11 cellular contexts compared by ENCODE assay signal in the genomic region with DNA sequence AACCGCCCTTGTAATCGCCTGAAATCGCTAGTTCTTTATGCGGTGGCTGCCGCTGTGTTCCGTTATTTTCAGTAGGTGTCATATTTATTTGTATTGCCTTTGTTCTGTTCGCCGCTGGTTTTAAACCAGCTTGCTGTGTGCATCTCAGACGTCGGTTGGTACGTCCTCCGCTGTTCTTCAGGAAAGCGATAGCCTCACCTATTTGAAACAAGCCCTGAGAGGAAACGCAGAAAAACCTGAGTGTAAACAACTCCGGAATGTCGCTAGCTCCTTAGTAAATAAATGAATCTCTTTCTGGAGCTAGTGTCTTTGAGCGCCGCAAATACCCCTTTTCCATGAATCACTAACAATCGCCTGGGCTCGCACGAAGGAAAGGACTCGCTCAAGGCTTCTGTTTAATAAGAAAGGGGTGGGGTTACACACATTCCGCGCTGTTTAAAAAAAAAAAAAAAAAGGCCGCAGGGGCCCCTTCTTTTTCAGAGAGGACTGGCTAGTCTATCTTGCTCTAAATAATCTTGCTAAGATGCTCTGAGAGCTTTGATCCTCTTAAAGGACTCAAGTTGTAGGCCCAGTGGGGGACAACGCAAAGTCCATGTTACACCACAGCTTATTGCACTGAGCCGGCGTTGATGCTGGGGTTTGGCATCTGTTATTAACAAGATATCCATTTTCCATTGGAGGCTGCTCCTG. TPM values are rescaled to one million over a fixed set of nuclear protein-coding genes. Genes with fewer than 3 reads are reported as not detected.
A peak's percentile ranks its signal among the peaks of the same experiment; 100 is the strongest.
DNase-seq lines count a peak whose midpoint lies in the region; TF ChIP-seq lines count a peak whose summit lies in the region.
"Had no signal": no experiment of that assay in that cellular context is flagged by ENCODE, and none has a peak within 500 bp of the region (broad histone marks: within the 10 kb centered on the region; RNA-seq: fewer than 3 reads in every experiment).

No MANE protein-coding gene starts in this region.

- H3K36me3 ChIP-seq in Peyer's patch, result no peaks in the 10 kb centered on the region
- peaks cover 6% of the 10 kb centered on the region for H3K36me3 ChIP-seq in endocrine pancreas (ENCODE audit: control insufficient read depth, insufficient read depth, low read length)
- H3K36me3 ChIP-seq in colonic mucosa, result no peaks in the 10 kb centered on the region
- H3K36me3 ChIP-seq: gastroesophageal sphincter had no signal

- TF ChIP-seq CTCF in Peyer's patch (IDR thresholded peaks at IDR 0.05), result no peak
- no peak for TF ChIP-seq CTCF in dorsolateral prefrontal cortex (IDR thresholded peaks at IDR 0.05 in 54 of 56, conservative IDR thresholded peaks at IDR 0.05 in 2 of 56; ENCODE audit: low read depth in 1 of 56, partially characterized antibody in 56 of 56)
- no peak for TF ChIP-seq CTCF in colonic mucosa (IDR thresholded peaks at IDR 0.05)

- DNase-seq in Peyer's patch (peak in 1 of 3 donors; percentile 25), retina (peak; percentile 72), COLO668 (lab: John Stamatoyannopoulos, UW; ENCODE audit: unreplicated experiment) (no peak), dedifferentiated amniotic fluid mesenchymal stem cell (ENCODE audit: extremely low spot score) (no peak), dorsolateral prefrontal cortex (no peak), colonic mucosa (no peak)
- DNase-seq: NCI-H226 had no signal

- intact Hi-C loops in dorsolateral prefrontal cortex (cut with DNase I), result no loop called here
- intact Hi-C loops in colonic mucosa (cut with DNase I), result no loop called here

- H3K27me3 ChIP-seq in Peyer's patch (peaks cover 0 to 23% of the 10 kb centered on the region in 2 donors), endocrine pancreas (ENCODE audit: control insufficient read depth, insufficient read depth, low read length) (peaks cover 11% of the 10 kb centered on the region), dorsolateral prefrontal cortex (peaks cover 41 to 100% (median 96%) of the 10 kb centered on the region in 45 donors), colonic mucosa (peaks cover 29% of the 10 kb centered on the region)

- H3K27ac ChIP-seq in Peyer's patch (peak overlapping the region in 3 of 4 donors; percentile 13 to 97 (median 51)), dorsolateral prefrontal cortex (no peak overlapping the region), colonic mucosa (no peak overlapping the region)

- H3K9ac ChIP-seq in endocrine pancreas (ENCODE audit: control insufficient read depth, insufficient read depth, low read length) (no peak overlapping the region), colonic mucosa (ENCODE audit: low read depth in 2 of 2, low read length in 2 of 2) (no peak overlapping the region)

- H3K4me3 ChIP-seq in GM08714 (ENCODE audit: low read length) (peak overlapping the region; percentile 32; the same call in 1 of the 2 replicates), Peyer's patch (peak overlapping the region; percentile 1 to 63 (median 24)), endocrine pancreas (ENCODE audit: control insufficient read depth, insufficient read depth, low read length) (peak overlapping the region; percentile 3), dorsolateral prefrontal cortex (peak overlapping the region in 2 of 59 donors; percentile 4 to 42), colonic mucosa (no peak overlapping the region)

- no peaks in the 10 kb centered on the region for H3K9me3 ChIP-seq in Peyer's patch
- H3K9me3 ChIP-seq in endocrine pancreas (ENCODE audit: control insufficient read depth, low read length), result no peaks in the 10 kb centered on the region
- no peaks in the 10 kb centered on the region for H3K9me3 ChIP-seq in colonic mucosa
- H3K9me3 ChIP-seq: gastroesophageal sphincter had no signal

- TF ChIP-seq POLR2A in Peyer's patch (IDR thresholded peaks at IDR 0.05), result no peak

- H3K4me1 ChIP-seq in Peyer's patch, result peaks cover 0 to 28% (median 0%) of the 10 kb centered on the region in 4 donors
- no peaks in the 10 kb centered on the region for H3K4me1 ChIP-seq in endocrine pancreas (ENCODE audit: control insufficient read depth, insufficient read depth, low read length)
- no peaks in the 10 kb centered on the region for H3K4me1 ChIP-seq in colonic mucosa

RNA-seq across cellular contexts. Expression of a gene that starts 3.0 kb away (rescaled TPM):
- total RNA-seq in Peyer's patch (1 to 10 TPM; 3.3 to 9.1 (median 5.0) TPM), dorsolateral prefrontal cortex (not detected), colonic mucosa (1 to 10 TPM; 3.1 to 4.6 TPM)
- total RNA-seq: activated CD8-positive, alpha-beta memory T cell treated with anti-CD3 and anti-CD28 coated beads for 36 hours had no signal

RNA-seq across cellular contexts. Expression of a gene that starts 10.0 kb away (rescaled TPM):
- under 1 TPM in 1 of 4 donors, not detected in 3; 0.70 TPM for total RNA-seq in Peyer's patch
- under 1 TPM in 1 of 120 experiments, not detected in 119; 0.23 TPM for total RNA-seq in dorsolateral prefrontal cortex
- 1 to 10 TPM in 1 of 2 donors, under 1 TPM in 1; 0.86 to 1.7 TPM for total RNA-seq in colonic mucosa
- total RNA-seq: activated CD8-positive, alpha-beta memory T cell treated with anti-CD3 and anti-CD28 coated beads for 36 hours had no signal

RNA-seq across cellular contexts. Expression of a gene that starts 16.0 kb away (rescaled TPM):
- not detected for total RNA-seq in Peyer's patch
- total RNA-seq in dorsolateral prefrontal cortex, result under 1 TPM in 1 of 120 experiments, not detected in 119; 0.24 TPM
- total RNA-seq in colonic mucosa, result 1 to 10 TPM in 1 of 2 donors, under 1 TPM in 1; 0.32 to 1.9 TPM
- total RNA-seq: activated CD8-positive, alpha-beta memory T cell treated with anti-CD3 and anti-CD28 coated beads for 36 hours had no signal

RNA-seq across cellular contexts. Expression of a gene that starts 18.8 kb away (rescaled TPM):
- total RNA-seq in Peyer's patch, result 10 to 100 TPM in 2 of 4 donors, 1 to 10 TPM in 2; 1.7 to 13.2 (median 7.0) TPM
- not detected for total RNA-seq in dorsolateral prefrontal cortex
- 1 to 10 TPM; 1.6 to 3.6 TPM for total RNA-seq in colonic mucosa
- total RNA-seq: activated CD8-positive, alpha-beta memory T cell treated with anti-CD3 and anti-CD28 coated beads for 36 hours had no signal

RNA-seq across cellular contexts. Expression of a gene that starts 24.6 kb away (rescaled TPM):
- 1 to 10 TPM; 2.0 to 9.1 (median 8.3) TPM for total RNA-seq in Peyer's patch
- total RNA-seq in dorsolateral prefrontal cortex, result 1 to 10 TPM in 1 of 120 experiments, under 1 TPM in 43, not detected in 76; 0.19 to 1.1 (median 0.33) TPM
- 1 to 10 TPM; 3.2 to 4.6 TPM for total RNA-seq in colonic mucosa
- total RNA-seq: activated CD8-positive, alpha-beta memory T cell treated with anti-CD3 and anti-CD28 coated beads for 36 hours had no signal

Comparison
In these comparisons a context has a peak if more than half of its experiments do, and no peak if none do; other contexts are left out.
1. H3K27ac ChIP-seq: peak in Peyer's patch (3 of 4); none in dorsolateral prefrontal cortex (0 of 59) and colonic mucosa (single experiment).